Comparison of ENCODE assay signal across 21 cellular contexts in genomic region chr19:4199699-4200293, GRCh38. TPM values are rescaled to one million over a fixed set of nuclear protein-coding genes. Genes with fewer than 3 reads are reported as not detected.
DNase-seq lines count a peak whose midpoint lies in the region; ATAC-seq and TF ChIP-seq lines count a peak whose summit lies in the region.
"Had no signal": no experiment of that assay in that cellular context is flagged by ENCODE, and none has a peak within 500 bp of the region (broad histone marks: within the 10 kb centered on the region; RNA-seq: fewer than 3 reads in every experiment).

No MANE protein-coding gene starts in this region.

- peaks cover 8% of the 10 kb centered on the region for H3K9me3 ChIP-seq in endodermal cell (ENCODE audit: control insufficient read depth, low read length)
- H3K9me3 ChIP-seq: ovary, upper lobe of left lung had no signal

- WGBS in endodermal cell (ENCODE audit: insufficient coverage in 1 of 2, insufficient read length in 1 of 2), 2 experiments = 81 to 84% methylated on average over 20 to 33 of the region's 33 CpGs

- peaks cover 33% of the 10 kb centered on the region for H3K27me3 ChIP-seq in endodermal cell (ENCODE audit: control insufficient read depth, insufficient read depth, low read length, poor library complexity, severe bottlenecking)

- H3K27ac Mint-ChIP-seq in endodermal cell (no peak overlapping the region), type B pancreatic cell (no peak overlapping the region)
- H3K27ac Mint-ChIP-seq: activated CD4-positive, alpha-beta T cell treated with anti-CD3 and anti-CD28 coated beads for 36 hours; CD8-positive, alpha-beta T cell; dendritic cell treated with granulocyte-macrophage colony-stimulating factor and Interleukin-4, amounts not matched to agents 40 ng/mL and 50 ng/mL, for 4 days; T-helper 2 cell treated with Interferon-gamma antibody and Interleukin-4, amounts not matched to agents 5 μg/mL and 100 μg/mL, for 36 hours had no signal

- DNase-seq in NCI-H345 (lab: John Stamatoyannopoulos, UW) = peak; percentile 28
- DNase-seq in NCI-H345 treated with DMSO at 0.1 percent for 48 hours (lab: John Stamatoyannopoulos, UW; ENCODE audit: unreplicated experiment) = no peak
- peak; percentile 58 for DNase-seq in NCI-H2196 (lab: John Stamatoyannopoulos, UW; ENCODE audit: unreplicated experiment)
- DNase-seq in endodermal cell = peak; percentile 88
- DNase-seq in type B pancreatic cell (ENCODE audit: extremely low spot score, unreplicated experiment) = no peak
- DNase-seq in hepatic stellate cell (ENCODE audit: low spot score) = no peak
- DNase-seq: ACHN; activated CD4-positive, alpha-beta T cell treated with anti-CD3 and anti-CD28 coated beads for 36 hours; activated CD8-positive, alpha-beta memory T cell treated with anti-CD3 and anti-CD28 coated beads, Interleukin-2, amount 50 U/mL, for 4 hours; activated naive CD4-positive, alpha-beta T cell treated with Interleukin-2 at 50 U/mL for 16 hours; CD8-positive, alpha-beta T cell; NCI-H1930; ovary; upper lobe of left lung had no signal

- H3K36me3 Mint-ChIP-seq in endodermal cell (ENCODE audit: low read depth) (no peaks in the 10 kb centered on the region), type B pancreatic cell (peaks cover 8% of the 10 kb centered on the region)
- H3K36me3 Mint-ChIP-seq: CD8-positive, alpha-beta T cell had no signal

- H3K4me1 ChIP-seq in endodermal cell (ENCODE audit: control insufficient read depth, insufficient read depth, low read length) = no peaks in the 10 kb centered on the region

- H3K27ac ChIP-seq in endodermal cell (ENCODE audit: low read depth, low read length) = no peak overlapping the region
- H3K27ac ChIP-seq: ovary, upper lobe of left lung had no signal

- ATAC-seq in HG03175 (IDR thresholded peaks at IDR 0.05; ENCODE audit: unreplicated experiment) (no peak), HG03442 (IDR thresholded peaks at IDR 0.05; ENCODE audit: unreplicated experiment) (no peak)
- ATAC-seq: activated CD4-positive, alpha-beta T cell treated with anti-CD3 and anti-CD28 coated beads for 36 hours; CD8-positive, alpha-beta T cell had no signal

- peaks cover 8% of the 10 kb centered on the region for H3K9me3 Mint-ChIP-seq in endodermal cell
- H3K9me3 Mint-ChIP-seq in type B pancreatic cell = peaks cover 5% of the 10 kb centered on the region
- H3K9me3 Mint-ChIP-seq: CD8-positive, alpha-beta T cell had no signal

- H3K9ac ChIP-seq in endodermal cell (ENCODE audit: extremely low read depth, low read length, poor library complexity, severe bottlenecking) = no peak overlapping the region

- TF ChIP-seq CTCF in endodermal cell (conservative IDR thresholded peaks at IDR 0.05) (peak; percentile 69), type B pancreatic cell (conservative IDR thresholded peaks at IDR 0.05) (peak; percentile 19)

- H3K36me3 ChIP-seq in endodermal cell (ENCODE audit: control insufficient read depth, insufficient read depth, low read length) = no peaks in the 10 kb centered on the region
- H3K36me3 ChIP-seq: ovary, upper lobe of left lung had no signal

- H3K4me3 Mint-ChIP-seq in endodermal cell = no peak overlapping the region
- no peak overlapping the region for H3K4me3 Mint-ChIP-seq in type B pancreatic cell
- H3K4me3 Mint-ChIP-seq: activated CD4-positive, alpha-beta T cell treated with anti-CD3 and anti-CD28 coated beads for 36 hours; CD8-positive, alpha-beta T cell; dendritic cell treated with granulocyte-macrophage colony-stimulating factor and Interleukin-4, amounts not matched to agents 40 ng/mL and 50 ng/mL, for 4 days; T-helper 2 cell treated with Interferon-gamma antibody and Interleukin-4, amounts not matched to agents 5 μg/mL and 100 μg/mL, for 36 hours had no signal

- H3K27me3 Mint-ChIP-seq in endodermal cell (ENCODE audit: insufficient read depth) (peaks cover 75% of the 10 kb centered on the region), type B pancreatic cell (peaks cover 79% of the 10 kb centered on the region)

- H3K4me1 Mint-ChIP-seq in endodermal cell (no peaks in the 10 kb centered on the region), type B pancreatic cell (ENCODE audit: unreplicated experiment) (peaks cover 9% of the 10 kb centered on the region)

- H3K4me3 ChIP-seq in endodermal cell (ENCODE audit: low read length) = no peak overlapping the region
- H3K4me3 ChIP-seq: ovary, upper lobe of left lung had no signal

RNA-seq across cellular contexts. Expression of gene ANKRD24, which starts 17.3 kb away (rescaled TPM):
- total RNA-seq in endodermal cell (1 to 10 TPM in 1 of 2 donors, under 1 TPM in 1; 0.77 to 2.0 TPM), type B pancreatic cell (ENCODE audit: low replicate concordance) (0.48 and 1.1 TPM in 2 replicates)
- polyA plus RNA-seq in endodermal cell (2013, experiment 1 of 2) = 1.6 TPM
- 1.1 TPM for polyA plus RNA-seq in endodermal cell (2013, experiment 2 of 2)

RNA-seq across cellular contexts. Expression of gene SIRT6, which starts 17.4 kb away (rescaled TPM):
- total RNA-seq in endodermal cell (10 to 100 TPM; 22.1 to 29.1 TPM), type B pancreatic cell (ENCODE audit: low replicate concordance) (26.7 and 29.2 TPM in 2 replicates)
- 21.4 TPM for polyA plus RNA-seq in endodermal cell (2013, experiment 1 of 2)
- 21.3 TPM for polyA plus RNA-seq in endodermal cell (2013, experiment 2 of 2)

RNA-seq across cellular contexts. Expression of gene EBI3, which starts 29.5 kb away (rescaled TPM):
- total RNA-seq in endodermal cell (not detected), type B pancreatic cell (ENCODE audit: low replicate concordance) (0.31 and 0.43 TPM in 2 replicates)
- 0.25 TPM for polyA plus RNA-seq in endodermal cell (2013, experiment 1 of 2)
- polyA plus RNA-seq in endodermal cell (2013, experiment 2 of 2) = 0.54 TPM
- total RNA-seq: CD8-positive, alpha-beta T cell had no signal

RNA-seq across cellular contexts. Expression of gene CREB3L3, which starts 46.4 kb away (rescaled TPM):
- total RNA-seq in endodermal cell (under 1 TPM; 0.26 to 0.31 TPM), type B pancreatic cell (ENCODE audit: low replicate concordance) (3.7 and 13.3 TPM in 2 replicates)
- polyA plus RNA-seq in endodermal cell (2013, experiment 1 of 2) = 0.25 TPM
- not detected for polyA plus RNA-seq in endodermal cell (2013, experiment 2 of 2)
- total RNA-seq: activated CD4-positive, alpha-beta T cell treated with anti-CD3 and anti-CD28 coated beads for 36 hours; CD8-positive, alpha-beta T cell; kidney epithelial cell; LHCN-M2 had no signal
- polyA plus RNA-seq: esophagus had no signal

RNA-seq across cellular contexts. Expression of gene YJU2, which starts 47.1 kb away (rescaled TPM):
- total RNA-seq in endodermal cell (10 to 100 TPM; 15.8 to 16.4 TPM), type B pancreatic cell (ENCODE audit: low replicate concordance) (14.3 and 18.5 TPM in 2 replicates)
- 19.3 TPM for polyA plus RNA-seq in endodermal cell (2013, experiment 1 of 2)
- polyA plus RNA-seq in endodermal cell (2013, experiment 2 of 2) = 19.0 TPM

Comparison
In these comparisons a context has a peak if more than half of its experiments do, and no peak if none do; other contexts are left out.
1. DNase-seq: peak in NCI-H345 (single experiment), NCI-H2196 (single experiment) and endodermal cell (single experiment); none in NCI-H345 treated with DMSO at 0.1 percent for 48 hours (single experiment), type B pancreatic cell (single experiment) and hepatic stellate cell (single experiment).